29 cellular contexts compared by ENCODE assay signal in genomic region chr2:205759732-205760516, GRCh38.
DNase-seq lines count a peak whose midpoint lies in the region; ATAC-seq and TF ChIP-seq lines count a peak whose summit lies in the region.
"Had no signal": no experiment of that assay in that cellular context is flagged by ENCODE, and none has a peak within 500 bp of the region (broad histone marks: within the 10 kb centered on the region; RNA-seq: fewer than 3 reads in every experiment).

No MANE protein-coding gene starts in this region.

- H2AK5ac ChIP-seq in mesenchymal stem cell (ENCODE audit: low read length, severe bottlenecking): no peak overlapping the region

- ATAC-seq in heart left ventricle: no peak
- no peak for ATAC-seq in GM21737 (IDR thresholded peaks at IDR 0.05; ENCODE audit: unreplicated experiment)
- ATAC-seq: HCT116; heart right ventricle; natural killer cell treated with Interleukin-12 subunit alpha and Interleukin-12 subunit beta and Interleukin-15 and Interleukin-18, amount 100 ng/mL, for 72 hours; PC-3 had no signal

- H3K79me1 ChIP-seq in mesenchymal stem cell (replicated peaks; ENCODE audit: low read length, poor library complexity, severe bottlenecking): no peaks in the 10 kb centered on the region

- no peak overlapping the region for H2BK5ac ChIP-seq in mesenchymal stem cell (ENCODE audit: low read depth, low read length, poor library complexity, severe bottlenecking)

- no peak overlapping the region for H3K4me2 ChIP-seq in mesenchymal stem cell (ENCODE audit: low read length, poor library complexity, severe bottlenecking)
- H3K4me2 ChIP-seq in osteoblast (ENCODE audit: insufficient read depth, low read length): no peak overlapping the region
- H3K4me2 ChIP-seq: BLaER1 had no signal

- H3K4me3 ChIP-seq in mesenchymal stem cell (ENCODE audit: insufficient read depth in 1 of 2, low read depth in 1 of 2, low read length in 2 of 2) (no peak overlapping the region), stomach smooth muscle (ENCODE audit: low read length in 2 of 2) (no peak overlapping the region), osteoblast (ENCODE audit: insufficient read depth, low read length) (no peak overlapping the region), heart left ventricle (no peak overlapping the region)
- H3K4me3 ChIP-seq: BLaER1, heart right ventricle, SK-N-MC, thyroid gland had no signal

- H3K27me3 ChIP-seq in mesenchymal stem cell (ENCODE audit: control insufficient read depth in 1 of 2, insufficient read depth in 1 of 2, low read length in 2 of 2) (no peaks in the 10 kb centered on the region), stomach smooth muscle (ENCODE audit: control insufficient read depth in 1 of 2, insufficient read depth in 2 of 2, low read length in 2 of 2) (no peaks in the 10 kb centered on the region), osteoblast (ENCODE audit: insufficient read depth, low read length) (no peaks in the 10 kb centered on the region), heart left ventricle (peaks cover 0 to 9% (median 0%) of the 10 kb centered on the region in 9 donors)
- H3K27me3 ChIP-seq: BLaER1, thyroid gland had no signal

- TF ChIP-seq CTCF in osteoblast (IDR thresholded peaks at IDR 0.05; ENCODE audit: extremely low read depth, low read depth, low read length) (no peak), heart left ventricle (IDR thresholded peaks at IDR 0.05) (no peak)

- no peak overlapping the region for H3K14ac ChIP-seq in mesenchymal stem cell (ENCODE audit: low read length in 2 of 2)

- no peaks in the 10 kb centered on the region for H4K20me1 ChIP-seq in osteoblast (ENCODE audit: insufficient read depth, low read length)
- H4K20me1 ChIP-seq: BLaER1 had no signal

- H3K36me3 ChIP-seq in mesenchymal stem cell (ENCODE audit: control insufficient read depth in 1 of 2, insufficient read depth in 2 of 2, low read depth in 1 of 2, low read length in 2 of 2) (peaks cover 7 to 22% of the 10 kb centered on the region in 2 experiments), stomach smooth muscle (ENCODE audit: control insufficient read depth in 2 of 2, insufficient read depth in 2 of 2, low read length in 2 of 2) (peaks cover 29 to 47% of the 10 kb centered on the region in 2 donors), osteoblast (ENCODE audit: insufficient read depth, low read length) (peaks cover 49% of the 10 kb centered on the region), heart left ventricle (peaks cover 0 to 26% (median 0%) of the 10 kb centered on the region in 9 donors)
- H3K36me3 ChIP-seq: BLaER1, thyroid gland had no signal

- DNase-seq in NCI-H524 (lab: John Stamatoyannopoulos, UW): peak; percentile 72 to 93
- peak; percentile 67 for DNase-seq in amniotic epithelial cell (ENCODE audit: low read depth)
- DNase-seq in mesenchymal stem cell: peak; percentile 72
- DNase-seq in osteoblast (ENCODE audit: insufficient read length, low spot score, missing footprints): no peak
- DNase-seq in heart left ventricle: no peak
- DNase-seq: activated CD4-positive, alpha-beta T cell treated with anti-CD3 and anti-CD28 coated beads, Interleukin-2, amount 50 U/mL, for 1 hour; activated CD4-positive, CD25-positive, alpha-beta regulatory T cell; activated effector memory CD4-positive, alpha-beta T cell treated with anti-CD3 and anti-CD28 coated beads, Interleukin-2, amount 50 U/mL, for 16 hours; activated T-cell treated with anti-CD3 and anti-CD28 coated beads, Interleukin-2, amount 50 U/mL, for 1 hour; aorta; caudate nucleus; DMS79; foreskin fibroblast; GDM1; heart right ventricle; Karpas-422; NCI-H1417 treated with DMSO at 0.1 percent for 48 hours; NCI-H2081 treated with DMSO at 0.1 percent for 48 hours; PC-3; small intestine; stimulated activated naive CD4-positive, alpha-beta T cell; thyroid gland had no signal

- no peak overlapping the region for H2BK15ac ChIP-seq in mesenchymal stem cell (ENCODE audit: low read depth, poor library complexity, severe bottlenecking)

- H3K18ac ChIP-seq in mesenchymal stem cell (ENCODE audit: low read depth in 1 of 2, low read length in 2 of 2): peak overlapping the region in 1 of 2 experiments; percentile 4

- H3K9ac ChIP-seq in mesenchymal stem cell (ENCODE audit: low read length): no peak overlapping the region
- no peak overlapping the region for H3K9ac ChIP-seq in stomach smooth muscle (ENCODE audit: low read length in 2 of 2)
- H3K9ac ChIP-seq: BLaER1 had no signal

- H2BK120ac ChIP-seq in mesenchymal stem cell (ENCODE audit: low read depth, low read length): no peak overlapping the region

- WGBS in mesenchymal stem cell: 56% methylated on average over 7 of the region's 7 CpGs
- WGBS in heart left ventricle, 4 donors: 90 to 96% (median 91%) methylated on average over 7 of the region's 7 CpGs

- TF ChIP-seq POLR2A in heart left ventricle (IDR thresholded peaks at IDR 0.05): no peak

- H3K4me1 ChIP-seq in mesenchymal stem cell (ENCODE audit: control insufficient read depth, insufficient read depth, low read depth, low read length) (peaks cover 13% of the 10 kb centered on the region), stomach smooth muscle (ENCODE audit: control insufficient read depth, insufficient read depth, low read length) (peaks cover 86% of the 10 kb centered on the region), osteoblast (ENCODE audit: insufficient read depth, low read length) (peaks cover 46% of the 10 kb centered on the region), heart left ventricle (peaks cover 0 to 57% (median 25%) of the 10 kb centered on the region in 12 donors)

- no peak overlapping the region for H3K4ac ChIP-seq in mesenchymal stem cell (ENCODE audit: low read depth in 1 of 2, low read length in 2 of 2)

- H2AFZ ChIP-seq in mesenchymal stem cell (ENCODE audit: low read depth, low read length) (no peak overlapping the region), osteoblast (ENCODE audit: low read length) (no peak overlapping the region)

- no peak overlapping the region for H4K8ac ChIP-seq in mesenchymal stem cell (ENCODE audit: low read length)

- intact Hi-C loops in heart left ventricle (cut with DNase I): loop anchor here in 7 of 10 donors (5.0 to 10.0 kb wide), 7 partner anchors 53 to 1438 kb away; partner anchors contain the start of gene NRP2 (in 3 of the 7)

- no peaks in the 10 kb centered on the region for H3K9me3 ChIP-seq in mesenchymal stem cell (ENCODE audit: control insufficient read depth, low read length)
- no peaks in the 10 kb centered on the region for H3K9me3 ChIP-seq in stomach smooth muscle (ENCODE audit: control insufficient read depth in 2 of 2, low read length in 2 of 2)
- no peaks in the 10 kb centered on the region for H3K9me3 ChIP-seq in osteoblast (ENCODE audit: low read depth, low read length)
- H3K9me3 ChIP-seq in heart left ventricle: no peaks in the 10 kb centered on the region
- H3K9me3 ChIP-seq: BLaER1, heart right ventricle, thyroid gland had no signal

- no peak overlapping the region for H3K27ac ChIP-seq in mesenchymal stem cell (ENCODE audit: low read length, poor library complexity, severe bottlenecking)
- peak overlapping the region; percentile 82 for H3K27ac ChIP-seq in stomach smooth muscle (ENCODE audit: low read length)
- H3K27ac ChIP-seq in osteoblast (ENCODE audit: low read depth, low read length): no peak overlapping the region
- H3K27ac ChIP-seq in heart left ventricle: peak overlapping the region in 1 of 12 donors; percentile 75
- H3K27ac ChIP-seq: BLaER1, HL-60, SK-N-MC, thyroid gland had no signal

- no peaks in the 10 kb centered on the region for H3K79me2 ChIP-seq in osteoblast (ENCODE audit: insufficient read depth, low read length)

- no peak overlapping the region for H4K91ac ChIP-seq in mesenchymal stem cell (ENCODE audit: low read length)

- no peak overlapping the region for H3K23ac ChIP-seq in mesenchymal stem cell (ENCODE audit: low read length in 2 of 2)

- peak overlapping the region in 1 of 2 experiments; percentile 75 for H2BK12ac ChIP-seq in mesenchymal stem cell (ENCODE audit: low read length in 2 of 2)

Comparison
In these comparisons a context has a peak if more than half of its experiments do, and no peak if none do; other contexts are left out.
1. DNase-seq: peak in NCI-H524 (2 of 2), amniotic epithelial cell (single experiment) and mesenchymal stem cell (single experiment); none in osteoblast (single experiment) and heart left ventricle (0 of 5).